Comparison of ENCODE assay signal across 8 cellular contexts in the genomic region with DNA sequence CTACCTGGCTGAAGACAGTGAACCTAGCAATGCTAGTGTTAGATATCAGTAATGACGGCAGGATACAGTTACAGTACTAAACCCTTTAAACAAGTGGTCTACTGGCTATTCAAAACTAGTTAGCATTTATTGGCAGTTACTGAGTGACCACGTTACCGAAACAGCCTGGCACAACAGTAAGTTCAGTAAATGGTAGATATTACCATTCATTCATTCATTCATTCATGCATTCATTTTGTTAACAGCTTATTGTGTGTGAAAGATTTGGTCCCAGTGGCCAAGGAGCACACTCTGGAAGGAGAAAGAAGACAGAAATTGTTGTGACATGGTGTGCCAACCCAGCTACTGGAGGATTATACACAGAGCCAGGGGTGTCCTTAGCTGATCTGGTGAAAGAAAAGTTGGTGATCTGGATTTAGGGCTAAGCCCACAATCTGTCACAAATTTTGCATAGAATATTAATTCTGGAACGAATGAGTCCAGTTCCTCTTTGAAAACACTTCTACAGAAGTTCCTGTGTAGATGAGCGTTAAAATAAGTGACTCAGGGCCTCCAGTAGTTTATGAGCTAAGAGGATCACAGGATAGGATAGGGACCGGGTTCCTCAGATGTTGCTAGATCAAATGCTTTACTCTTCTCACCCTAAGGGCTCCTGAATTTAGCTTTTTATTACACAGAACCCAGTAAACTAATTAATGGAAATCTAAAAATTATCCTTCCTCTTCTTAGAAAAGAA.
A peak's percentile ranks its signal among the peaks of the same experiment; 100 is the strongest.
DNase-seq lines count a peak whose midpoint lies in the region; ATAC-seq and TF ChIP-seq lines count a peak whose summit lies in the region.

No MANE protein-coding gene starts in this region.

- POLR2A ChIA-PET in CD4-positive, alpha-beta T cell (lab: Charles Lee): interaction anchor here (0.9 kb wide), 1 partner anchor 14 kb away, joined by 4 read pairs; no protein-coding TSS in a partner anchor

- peaks cover 20% of the 10 kb centered on the region for H3K4me1 ChIP-seq in Loucy (ENCODE audit: insufficient read depth, low read length, poor library complexity, severe bottlenecking)

- H3K36me3 ChIP-seq in Loucy (ENCODE audit: insufficient read depth, low read length) (no peaks in the 10 kb centered on the region), neural cell (ENCODE audit: insufficient read depth, low read length) (no peaks in the 10 kb centered on the region), brain microvascular endothelial cell (replicated peaks) (no peaks in the 10 kb centered on the region)

- peak overlapping the region; percentile 94 for H3K9ac ChIP-seq in Loucy (ENCODE audit: low read depth, low read length, poor library complexity, severe bottlenecking)
- peak overlapping the region; percentile 98 for H3K9ac ChIP-seq in neural cell (ENCODE audit: low read length)

- no peak for ATAC-seq in CD4-positive, alpha-beta T cell (ENCODE audit: poor library complexity)

- H4K20me1 ChIP-seq in Loucy (ENCODE audit: insufficient read depth, low read length, poor library complexity, severe bottlenecking) (peaks cover 3% of the 10 kb centered on the region), neural cell (ENCODE audit: insufficient read depth) (no peaks in the 10 kb centered on the region)

- peaks cover 10% of the 10 kb centered on the region for H3K4me1 Mint-ChIP-seq in CD4-positive, alpha-beta T cell (ENCODE audit: low read depth)

- no peaks in the 10 kb centered on the region for H3K9me3 Mint-ChIP-seq in CD4-positive, alpha-beta T cell

- no peaks in the 10 kb centered on the region for H3K9me3 ChIP-seq in CD4-positive, alpha-beta T cell (ENCODE audit: control insufficient read depth, low read length)
- H3K9me3 ChIP-seq in Loucy (ENCODE audit: insufficient read depth, low read depth, low read length): no peaks in the 10 kb centered on the region
- H3K9me3 ChIP-seq in neural cell (ENCODE audit: low read length): no peaks in the 10 kb centered on the region

- peak overlapping the region; percentile 83 for H3K4me3 Mint-ChIP-seq in CD4-positive, alpha-beta T cell

- CTCF ChIA-PET in CD4-positive, alpha-beta T cell (lab: Charles Lee): no interaction called here

- H3K4me3 ChIP-seq in Loucy (ENCODE audit: low read length, poor library complexity, severe bottlenecking) (peak overlapping the region; percentile 96), neural cell (ENCODE audit: low read length) (peak overlapping the region; percentile 89), brain microvascular endothelial cell (ENCODE audit: low read depth, low read length) (no peak overlapping the region)

- H2AFZ ChIP-seq in Loucy (ENCODE audit: low read length) (peak overlapping the region; percentile 99), neural cell (ENCODE audit: low read depth, low read length) (peak overlapping the region; percentile 84)

- intact Hi-C loops in CD4-positive, alpha-beta T cell (cut with DNase I, micrococcal nuclease): loop anchor here in 1 of 2 experiments (10.0 kb wide), 1 partner anchor 316 kb away; no protein-coding TSS in a partner anchor

- H3K36me3 Mint-ChIP-seq in CD4-positive, alpha-beta T cell (ENCODE audit: low read depth): no peaks in the 10 kb centered on the region

- in situ Hi-C loops in brain microvascular endothelial cell (cut with HindIII; ENCODE audit: low pct_ligation_motif_present, low sequenced_read_pairs): no loop called here

- TF ChIP-seq CTCF in CD4-positive, alpha-beta T cell (IDR thresholded peaks at IDR 0.05): no peak
- TF ChIP-seq CTCF in Loucy (conservative IDR thresholded peaks at IDR 0.05; ENCODE audit: low read length): no peak
- no peak for TF ChIP-seq CTCF in neural cell (IDR thresholded peaks at IDR 0.05; ENCODE audit: poor library complexity, severe bottlenecking)
- no peak for TF ChIP-seq CTCF in brain microvascular endothelial cell (IDR thresholded peaks at IDR 0.05; ENCODE audit: low read depth, low read length, missing control alignments)

- DNase-seq in CD4-positive, alpha-beta T cell: no peak
- peak; percentile 18 for DNase-seq in cerebellar cortex (ENCODE audit: low spot score)
- DNase-seq in NCI-H526 (lab: John Stamatoyannopoulos, UW): no peak
- no peak for DNase-seq in stimulated activated CD4-positive, alpha-beta T cell treated with anti-CD3 and anti-CD28 coated beads, Interleukin-12 subunit alpha, Interleukin-12 subunit beta, amount 100 ng/mL, for 4 hours
- no peak for DNase-seq in stimulated activated naive CD4-positive, alpha-beta T cell (lab: John Stamatoyannopoulos, UW)
- no peak for DNase-seq in brain microvascular endothelial cell

- H3K79me2 ChIP-seq in Loucy (ENCODE audit: insufficient read depth, low read length) (peaks cover 30% of the 10 kb centered on the region), neural cell (replicated peaks; ENCODE audit: insufficient read depth, low read length) (peaks cover 38% of the 10 kb centered on the region)

- H3K27ac Mint-ChIP-seq in CD4-positive, alpha-beta T cell: no peak overlapping the region

- H3K9me2 ChIP-seq in Loucy (replicated peaks; ENCODE audit: low read depth, low read length): no peaks in the 10 kb centered on the region
- H3K9me2 ChIP-seq in neural cell (ENCODE audit: insufficient read depth, low read length): no peaks in the 10 kb centered on the region

- TF ChIP-seq EP300 in neural cell (conservative IDR thresholded peaks at IDR 0.05; ENCODE audit: poor library complexity, severe bottlenecking): no peak

- H3K4me2 ChIP-seq in Loucy (ENCODE audit: low read depth, low read length, poor library complexity, severe bottlenecking) (peak overlapping the region; percentile 91), neural cell (ENCODE audit: low read length) (peak overlapping the region; percentile 83)

- no peak for TF ChIP-seq RAD21 in neural cell (conservative IDR thresholded peaks at IDR 0.05)

- H3K27me3 Mint-ChIP-seq in CD4-positive, alpha-beta T cell: peaks cover 58% of the 10 kb centered on the region

- H3F3A ChIP-seq in Loucy (ENCODE audit: low read depth) (no peaks in the 10 kb centered on the region), neural cell (ENCODE audit: insufficient read depth, low read length, poor library complexity, severe bottlenecking) (no peaks in the 10 kb centered on the region)

- H3K27ac ChIP-seq in CD4-positive, alpha-beta T cell (ENCODE audit: low read depth, low read length): no peak overlapping the region
- H3K27ac ChIP-seq in neural cell (ENCODE audit: low read length) (peak overlapping the region; percentile 91), brain microvascular endothelial cell (no peak overlapping the region)

- H3K27me3 ChIP-seq in CD4-positive, alpha-beta T cell (ENCODE audit: control insufficient read depth, insufficient read depth, low read length): peaks cover 45% of the 10 kb centered on the region
- H3K27me3 ChIP-seq in Loucy (ENCODE audit: insufficient read depth, low read length, poor library complexity, severe bottlenecking) (no peaks in the 10 kb centered on the region), neural cell (ENCODE audit: insufficient read depth, low read depth, low read length) (no peaks in the 10 kb centered on the region), brain microvascular endothelial cell (replicated peaks) (no peaks in the 10 kb centered on the region)

TF ChIP-seq in neural cell, 6 proteins besides CTCF, POLR2A, EP300 and RAD21:
- TF ChIP-seq POLR2AphosphoS5 (IDR thresholded peaks at IDR 0.05) (no peak), MXI1 (conservative IDR thresholded peaks at IDR 0.05; ENCODE audit: poor library complexity, severe bottlenecking) (no peak), SMC3 (conservative IDR thresholded peaks at IDR 0.05; ENCODE audit: poor library complexity) (no peak), TAF1 (IDR thresholded peaks at IDR 0.05; ENCODE audit: low read depth) (no peak), EZH2 (IDR thresholded peaks at IDR 0.05; ENCODE audit: borderline replicate concordance, insufficient read depth, low read length, poor library complexity, severe bottlenecking) (no peak)
- TF ChIP-seq, protein P1, sequence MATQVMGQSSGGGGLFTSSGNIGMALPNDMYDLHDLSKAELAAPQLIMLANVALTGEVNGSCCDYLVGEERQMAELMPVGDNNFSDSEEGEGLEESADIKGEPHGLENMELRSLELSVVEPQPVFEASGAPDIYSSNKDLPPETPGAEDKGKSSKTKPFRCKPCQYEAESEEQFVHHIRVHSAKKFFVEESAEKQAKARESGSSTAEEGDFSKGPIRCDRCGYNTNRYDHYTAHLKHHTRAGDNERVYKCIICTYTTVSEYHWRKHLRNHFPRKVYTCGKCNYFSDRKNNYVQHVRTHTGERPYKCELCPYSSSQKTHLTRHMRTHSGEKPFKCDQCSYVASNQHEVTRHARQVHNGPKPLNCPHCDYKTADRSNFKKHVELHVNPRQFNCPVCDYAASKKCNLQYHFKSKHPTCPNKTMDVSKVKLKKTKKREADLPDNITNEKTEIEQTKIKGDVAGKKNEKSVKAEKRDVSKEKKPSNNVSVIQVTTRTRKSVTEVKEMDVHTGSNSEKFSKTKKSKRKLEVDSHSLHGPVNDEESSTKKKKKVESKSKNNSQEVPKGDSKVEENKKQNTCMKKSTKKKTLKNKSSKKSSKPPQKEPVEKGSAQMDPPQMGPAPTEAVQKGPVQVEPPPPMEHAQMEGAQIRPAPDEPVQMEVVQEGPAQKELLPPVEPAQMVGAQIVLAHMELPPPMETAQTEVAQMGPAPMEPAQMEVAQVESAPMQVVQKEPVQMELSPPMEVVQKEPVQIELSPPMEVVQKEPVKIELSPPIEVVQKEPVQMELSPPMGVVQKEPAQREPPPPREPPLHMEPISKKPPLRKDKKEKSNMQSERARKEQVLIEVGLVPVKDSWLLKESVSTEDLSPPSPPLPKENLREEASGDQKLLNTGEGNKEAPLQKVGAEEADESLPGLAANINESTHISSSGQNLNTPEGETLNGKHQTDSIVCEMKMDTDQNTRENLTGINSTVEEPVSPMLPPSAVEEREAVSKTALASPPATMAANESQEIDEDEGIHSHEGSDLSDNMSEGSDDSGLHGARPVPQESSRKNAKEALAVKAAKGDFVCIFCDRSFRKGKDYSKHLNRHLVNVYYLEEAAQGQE (IDR thresholded peaks at IDR 0.05; ENCODE audit: borderline replicate concordance): no peak
